17 cellular contexts compared by ENCODE assay signal in genomic region chr21:24200052-24200451, GRCh38.
DNase-seq lines count a peak whose midpoint lies in the region; ATAC-seq and TF ChIP-seq lines count a peak whose summit lies in the region.
"Had no signal": no experiment of that assay in that cellular context is flagged by ENCODE, and none has a peak within 500 bp of the region (broad histone marks: within the 10 kb centered on the region; RNA-seq: fewer than 3 reads in every experiment).

No MANE protein-coding gene starts in this region.

- intact Hi-C loops in left lung (cut with DNase I): no loop called here

- H3K4me1 ChIP-seq in left lung: no peaks in the 10 kb centered on the region

- H3K36me3 ChIP-seq in left lung: no peaks in the 10 kb centered on the region
- H3K36me3 ChIP-seq: thoracic aorta had no signal

- no peaks in the 10 kb centered on the region for H3K9me3 ChIP-seq in left lung
- H3K9me3 ChIP-seq: thoracic aorta had no signal

- no peak for TF ChIP-seq CTCF in left lung (IDR thresholded peaks at IDR 0.05)

- H3K4me3 ChIP-seq in left lung: no peak overlapping the region
- H3K4me3 ChIP-seq: thoracic aorta had no signal

- H3K27ac ChIP-seq in left lung: no peak overlapping the region
- H3K27ac ChIP-seq: thoracic aorta had no signal

- ATAC-seq in GM19372 (IDR thresholded peaks at IDR 0.05; ENCODE audit: low read depth, unreplicated experiment): peak; percentile 58
- ATAC-seq in HG02623 (IDR thresholded peaks at IDR 0.05; ENCODE audit: unreplicated experiment): peak; percentile 41
- peak; percentile 69 for ATAC-seq in HG03354 (IDR thresholded peaks at IDR 0.05; ENCODE audit: poor library complexity, severe bottlenecking, unreplicated experiment)
- no peak for ATAC-seq in GM21529 (IDR thresholded peaks at IDR 0.05; ENCODE audit: unreplicated experiment)
- ATAC-seq in HG03095 (IDR thresholded peaks at IDR 0.05; ENCODE audit: unreplicated experiment): no peak
- no peak for ATAC-seq in left lung
- ATAC-seq: Right ventricle myocardium inferior had no signal

- DNase-seq in EL (no peak), left lung (no peak)
- DNase-seq: activated CD4-positive, alpha-beta T cell treated with anti-CD3 and anti-CD28 coated beads, Interleukin-2, amount 50 U/mL, for 48 hours; activated naive CD4-positive, alpha-beta T cell treated with anti-CD3 and anti-CD28 coated beads, Interleukin-2, amount 10 ng/mL, durations not matched to agents 7 days and 5 days; AML-193; head of caudate nucleus; KBM-7; NCI-H2029 treated with DMSO at 0.1 percent for 48 hours; NCI-H446 treated with DMSO at 0.1 percent for 48 hours; T-helper 1 cell had no signal

- H3K27me3 ChIP-seq in left lung: no peaks in the 10 kb centered on the region

Comparison
In these comparisons a context has a peak if more than half of its experiments do, and no peak if none do; other contexts are left out.
1. ATAC-seq: peak in GM19372 (single experiment), HG02623 (single experiment) and HG03354 (single experiment); none in GM21529 (single experiment), HG03095 (single experiment) and left lung (single experiment).